8 cellular contexts compared by ENCODE assay signal in the genomic region with DNA sequence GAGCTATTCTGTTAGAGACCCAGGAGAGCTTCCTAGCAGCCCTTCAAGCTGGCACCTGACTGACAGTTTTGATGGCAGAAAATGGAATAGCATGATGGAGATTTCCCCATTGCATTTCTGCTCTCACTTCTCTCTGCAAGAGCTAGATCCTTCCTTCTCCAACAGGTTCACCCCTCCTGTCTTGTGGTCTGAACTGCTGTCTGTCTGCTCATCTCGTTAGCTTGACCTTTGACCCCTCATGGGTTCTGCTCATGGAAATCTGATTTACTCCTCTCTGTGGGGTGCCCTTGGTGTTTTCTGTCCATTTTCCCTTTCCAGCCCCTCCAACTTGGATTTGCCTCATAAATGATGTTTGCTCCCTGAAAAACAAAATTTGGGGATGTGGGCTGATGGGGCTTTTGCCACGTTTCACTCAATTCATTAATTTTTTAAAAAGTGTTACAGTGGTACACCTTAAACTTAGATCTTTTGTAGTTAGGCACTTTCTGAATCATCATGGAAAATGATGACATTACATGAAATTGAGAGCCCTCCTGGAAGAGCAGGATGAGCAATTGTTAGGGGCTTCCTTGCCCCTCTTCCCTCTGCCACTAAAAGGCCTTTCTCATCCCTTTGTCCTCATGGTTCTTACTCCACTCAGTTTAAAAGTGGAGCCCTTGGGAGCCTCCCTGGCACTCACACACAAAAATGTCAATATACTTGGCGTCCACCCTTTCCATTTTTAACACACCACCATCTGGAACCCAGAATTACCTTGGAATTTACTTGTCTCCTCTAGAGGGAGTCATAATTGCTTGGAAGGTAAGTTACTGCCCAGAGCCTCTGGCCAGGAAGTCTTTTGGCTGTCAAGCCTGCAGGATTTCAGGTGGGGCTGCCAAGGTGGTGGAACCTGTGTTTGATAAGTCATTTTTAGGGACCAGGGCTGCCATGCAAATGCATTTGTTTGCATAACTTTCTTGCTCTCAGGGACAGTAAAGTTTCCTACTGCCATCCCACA. TPM values are rescaled to one million over a fixed set of nuclear protein-coding genes. Genes with fewer than 3 reads are reported as not detected.
A peak's percentile ranks its signal among the peaks of the same experiment; 100 is the strongest.
DNase-seq lines count a peak whose midpoint lies in the region; ATAC-seq lines count a peak whose summit lies in the region.

No MANE protein-coding gene starts in this region.

- H3K36me3 Mint-ChIP-seq in activated T-cell treated with anti-CD3 and anti-CD28 coated beads, Interleukin-2, amount 50 U/mL, for 4 hours (ENCODE audit: insufficient read depth): peaks cover 6% of the 10 kb centered on the region
- no peaks in the 10 kb centered on the region for H3K36me3 Mint-ChIP-seq in T-helper 17 cell (ENCODE audit: low read depth)

- peak overlapping the region; percentile 35 for H3K4me3 Mint-ChIP-seq in activated T-cell treated with anti-CD3 and anti-CD28 coated beads, Interleukin-2, amount 50 U/mL, for 4 hours
- peak overlapping the region; percentile 50 for H3K4me3 Mint-ChIP-seq in T-helper 17 cell

- H3K9me3 ChIP-seq in T-helper 17 cell (ENCODE audit: control insufficient read depth, low read length, poor library complexity, severe bottlenecking): no peaks in the 10 kb centered on the region
- H3K9me3 ChIP-seq in SJCRH30 (replicated peaks): no peaks in the 10 kb centered on the region

- peaks cover 83% of the 10 kb centered on the region for H3K4me1 Mint-ChIP-seq in activated T-cell treated with anti-CD3 and anti-CD28 coated beads, Interleukin-2, amount 50 U/mL, for 4 hours (ENCODE audit: low read depth)
- peaks cover 69% of the 10 kb centered on the region for H3K4me1 Mint-ChIP-seq in T-helper 17 cell

- DNase-seq in activated T-cell treated with anti-CD3 and anti-CD28 coated beads, Interleukin-2, amount 50 U/mL, for 4 hours: no peak
- no peak for DNase-seq in activated T-cell treated with anti-CD3 and anti-CD28 coated beads, Interleukin-2, amount 50 U/mL, for 1 hour
- DNase-seq in T-helper 17 cell (no peak), islet precursor cell (peak; percentile 80), SJCRH30 (no peak)

- peaks cover 9% of the 10 kb centered on the region for H3K36me3 ChIP-seq in SJCRH30

- H3K4me1 ChIP-seq in SJCRH30: peaks cover 6% of the 10 kb centered on the region; the same call in 1 of the 2 replicates

- H3K9me3 Mint-ChIP-seq in activated T-cell treated with anti-CD3 and anti-CD28 coated beads, Interleukin-2, amount 50 U/mL, for 4 hours: no peaks in the 10 kb centered on the region

- no peaks in the 10 kb centered on the region for H3K27me3 ChIP-seq in SJCRH30

- ATAC-seq in activated T-cell treated with anti-CD3 and anti-CD28 coated beads, Interleukin-2, amount 50 U/mL, for 4 hours: no peak
- ATAC-seq in HG03097 (IDR thresholded peaks at IDR 0.05; ENCODE audit: low FRiP score, unreplicated experiment) (peak; percentile 2), T-helper 17 cell (no peak), GM21515 (IDR thresholded peaks at IDR 0.05; ENCODE audit: unreplicated experiment) (no peak), GM21367 (IDR thresholded peaks at IDR 0.05; ENCODE audit: unreplicated experiment) (no peak)

- no peak overlapping the region for H3K4me3 ChIP-seq in SJCRH30

- peak overlapping the region; percentile 98 for H3K27ac Mint-ChIP-seq in T-helper 17 cell

- no peak overlapping the region for H3K27ac ChIP-seq in SJCRH30

- no peaks in the 10 kb centered on the region for H3K27me3 Mint-ChIP-seq in activated T-cell treated with anti-CD3 and anti-CD28 coated beads, Interleukin-2, amount 50 U/mL, for 4 hours (ENCODE audit: low read depth)
- no peaks in the 10 kb centered on the region for H3K27me3 Mint-ChIP-seq in T-helper 17 cell

RNA-seq across cellular contexts. Expression of a gene that starts 31.9 kb away (rescaled TPM):
- under 1 TPM in 1 of 3 donors, not detected in 2; 0.19 TPM for total RNA-seq in activated T-cell treated with anti-CD3 and anti-CD28 coated beads, Interleukin-2, amount 50 U/mL, for 4 hours
- total RNA-seq in T-helper 17 cell: not detected
- total RNA-seq in SJCRH30 (2014; rRNA removed; shearing (Covaris generic)): not detected in 2 replicates

RNA-seq across cellular contexts. Expression of a gene that starts 33.6 kb away (rescaled TPM):
- 100 to 1,000 TPM in 1 of 3 donors, 10 to 100 TPM in 2; 38.4 to 111 (median 54.1) TPM for total RNA-seq in activated T-cell treated with anti-CD3 and anti-CD28 coated beads, Interleukin-2, amount 50 U/mL, for 4 hours
- total RNA-seq in T-helper 17 cell: under 1 TPM; 0.20 to 0.76 TPM
- 0.16 TPM in 1 of 2 replicates, not detected in the other for total RNA-seq in SJCRH30 (2014; rRNA removed; shearing (Covaris generic))

RNA-seq across cellular contexts. Expression of a gene that starts 54.0 kb away (rescaled TPM):
- 100 to 1,000 TPM in 2 of 3 donors, 10 to 100 TPM in 1; 98.2 to 136 (median 135) TPM for total RNA-seq in activated T-cell treated with anti-CD3 and anti-CD28 coated beads, Interleukin-2, amount 50 U/mL, for 4 hours
- 100 to 1,000 TPM; 181 to 182 TPM for total RNA-seq in T-helper 17 cell
- total RNA-seq in SJCRH30 (2014; rRNA removed; shearing (Covaris generic)): 64.4 and 67.6 TPM in 2 replicates

Comparison
In these comparisons a context has a peak if more than half of its experiments do, and no peak if none do; other contexts are left out.
1. RNA of a gene that starts 33.6 kb away (total RNA-seq): 38.4 to 111 TPM in activated T-cell treated with anti-CD3 and anti-CD28 coated beads, Interleukin-2, amount 50 U/mL, for 4 hours; 0.20 to 0.76 TPM in T-helper 17 cell and 0.16 TPM in SJCRH30; every median in the first group is over 10 times any median in the second.